ENCODE assay signal across 1 cellular context in the genomic region with DNA sequence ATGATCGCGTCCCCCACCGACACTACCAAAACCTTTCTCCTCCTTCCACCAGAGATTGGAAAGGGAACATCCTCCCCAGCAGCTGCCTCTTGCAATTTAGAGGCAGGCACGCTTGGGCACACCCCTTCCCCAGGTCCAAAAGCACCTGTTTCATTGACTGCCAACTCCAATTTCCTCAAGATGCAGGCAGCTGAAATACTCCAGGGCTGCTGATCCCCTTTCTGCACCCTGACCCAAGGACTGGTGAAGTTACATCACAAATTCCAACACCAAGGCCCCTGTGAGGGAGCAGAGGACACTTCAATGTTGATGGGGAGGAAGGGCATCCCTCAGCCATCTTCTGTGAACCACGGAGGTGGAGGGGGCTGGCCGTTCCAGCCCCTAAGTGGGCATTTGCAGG.
TF ChIP-seq lines count a peak whose summit lies in the region.

No MANE protein-coding gene starts in this region.

TF ChIP-seq in H1, 55 proteins besides CTCF, POLR2A, EP300 and RAD21:
- no peak for TF ChIP-seq JUND (IDR thresholded peaks at IDR 0.05; ENCODE audit: low read length)
- no peak for TF ChIP-seq KDM5A (IDR thresholded peaks at IDR 0.05; ENCODE audit: low read length)
- no peak for TF ChIP-seq RXRA (IDR thresholded peaks at IDR 0.05; ENCODE audit: insufficient read depth, low read depth, low read length)
- TF ChIP-seq HDAC2 (IDR thresholded peaks at IDR 0.05; ENCODE audit: borderline replicate concordance in 1 of 2, low read depth in 2 of 2, low read length in 2 of 2), result no peak
- no peak for TF ChIP-seq E2F6 (IDR thresholded peaks at IDR 0.05)
- TF ChIP-seq RNF2 (IDR thresholded peaks at IDR 0.05; ENCODE audit: borderline replicate concordance, low read depth, low read length, missing control alignments, poor library complexity, severe bottlenecking), result no peak
- no peak for TF ChIP-seq CHD1 (IDR thresholded peaks at IDR 0.05; ENCODE audit: low read depth, low read length)
- no peak for TF ChIP-seq JUN (IDR thresholded peaks at IDR 0.05; ENCODE audit: low read depth, low read length)
- TF ChIP-seq RBBP5 (IDR thresholded peaks at IDR 0.05; ENCODE audit: borderline replicate concordance, low read depth, low read length), result no peak
- no peak for TF ChIP-seq SRF (IDR thresholded peaks at IDR 0.05; ENCODE audit: low read depth, low read length)
- TF ChIP-seq KDM1A (IDR thresholded peaks at IDR 0.05; ENCODE audit: borderline replicate concordance, low read length), result no peak
- TF ChIP-seq SAP30 (IDR thresholded peaks at IDR 0.05; ENCODE audit: insufficient read depth, insufficient replicate concordance, low read length), result no peak
- TF ChIP-seq, protein P1, sequence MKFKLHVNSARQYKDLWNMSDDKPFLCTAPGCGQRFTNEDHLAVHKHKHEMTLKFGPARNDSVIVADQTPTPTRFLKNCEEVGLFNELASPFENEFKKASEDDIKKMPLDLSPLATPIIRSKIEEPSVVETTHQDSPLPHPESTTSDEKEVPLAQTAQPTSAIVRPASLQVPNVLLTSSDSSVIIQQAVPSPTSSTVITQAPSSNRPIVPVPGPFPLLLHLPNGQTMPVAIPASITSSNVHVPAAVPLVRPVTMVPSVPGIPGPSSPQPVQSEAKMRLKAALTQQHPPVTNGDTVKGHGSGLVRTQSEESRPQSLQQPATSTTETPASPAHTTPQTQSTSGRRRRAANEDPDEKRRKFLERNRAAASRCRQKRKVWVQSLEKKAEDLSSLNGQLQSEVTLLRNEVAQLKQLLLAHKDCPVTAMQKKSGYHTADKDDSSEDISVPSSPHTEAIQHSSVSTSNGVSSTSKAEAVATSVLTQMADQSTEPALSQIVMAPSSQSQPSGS (IDR thresholded peaks at IDR 0.05; ENCODE audit: low read length), result no peak
- no peak for TF ChIP-seq YY1 (IDR thresholded peaks at IDR 0.05; ENCODE audit: low read depth, low read length)
